ENCODE assay signal across 31 cellular contexts in the genomic region with DNA sequence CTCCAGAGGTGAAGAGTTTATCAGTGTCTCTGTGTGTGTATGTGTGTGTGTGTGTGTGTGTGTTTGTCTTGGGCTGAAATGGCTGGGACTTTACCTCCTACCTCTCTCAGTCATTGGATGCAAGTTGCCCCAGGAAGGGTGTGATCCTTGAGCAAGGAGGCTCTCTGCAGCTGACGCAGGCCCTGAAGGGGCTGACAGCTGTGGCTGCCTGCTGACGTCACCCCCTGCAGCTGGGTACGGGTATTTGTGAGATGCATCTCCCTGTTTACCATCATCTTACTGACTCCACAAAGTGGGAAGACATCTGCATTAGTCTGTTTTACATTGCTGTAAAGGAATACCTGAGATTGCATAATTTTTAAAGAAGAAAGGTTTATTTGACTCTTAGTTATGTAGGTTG.
"Had no signal": no experiment of that assay in that cellular context is flagged by ENCODE, and none has a peak within 500 bp of the region (broad histone marks: within the 10 kb centered on the region; RNA-seq: fewer than 3 reads in every experiment).

No MANE protein-coding gene starts in this region.

- H3K36me3 Mint-ChIP-seq: naive B cell; naive thymus-derived CD8-positive, alpha-beta T cell; natural killer cell treated with Interleukin-12 subunit alpha and Interleukin-12 subunit beta and Interleukin-15 and Interleukin-18, amount 100 ng/mL, for 72 hours; stimulated activated naive B cell treated with anti-CD40 and anti-IgM and Interleukin-4, amounts not matched to agents 10 μg/mL and 1 μg/mL and 100 μg/mL, for 72 hours; type B pancreatic cell had no signal

- H3K4me2 ChIP-seq: smooth muscle cell had no signal

- H3K9me3 Mint-ChIP-seq: nephron progenitor cell, neural crest cell, type B pancreatic cell had no signal

- H3K79me2 ChIP-seq: parathyroid adenoma had no signal

- H3K9ac ChIP-seq: parathyroid adenoma had no signal

- H3K4me3 ChIP-seq: ovary, psoas muscle, skin epidermis, smooth muscle cell, spleen, stomach, thoracic aorta, thyroid gland, tibial nerve, upper lobe of right lung, uterus had no signal

- H3K27me3 Mint-ChIP-seq: naive B cell; natural killer cell treated with Interleukin-12 subunit alpha and Interleukin-12 subunit beta and Interleukin-15 and Interleukin-18, amount 100 ng/mL, for 72 hours; stimulated activated naive B cell treated with anti-CD40 and anti-IgM and Interleukin-4, amounts not matched to agents 10 μg/mL and 1 μg/mL and 100 μg/mL, for 72 hours; stimulated activated naive CD8-positive, alpha-beta T cell treated with anti-CD3 and anti-CD28 coated beads, Interleukin-15, Interleukin-2, amounts not matched to agents 100 ng/mL and 50 ng/mL, for 24 hours; type B pancreatic cell had no signal

- H3K4me1 ChIP-seq: parathyroid adenoma, psoas muscle, spleen, stomach, thyroid gland, tibial nerve, upper lobe of right lung, uterus had no signal

- H3K9me3 ChIP-seq: neutrophil, ovary, psoas muscle, thoracic aorta, thyroid gland, tibial nerve, upper lobe of right lung, uterus had no signal

- H3K27ac Mint-ChIP-seq: naive B cell; naive thymus-derived CD8-positive, alpha-beta T cell; natural killer cell treated with Interleukin-12 subunit alpha and Interleukin-12 subunit beta and Interleukin-15 and Interleukin-18, amount 100 ng/mL, for 72 hours; nephron progenitor cell; progenitor cell of endocrine pancreas; stimulated activated naive B cell treated with anti-CD40 and anti-IgM and Interleukin-4, amounts not matched to agents 10 μg/mL and 1 μg/mL and 100 μg/mL, for 72 hours; stimulated activated naive CD8-positive, alpha-beta T cell treated with anti-CD3 and anti-CD28 coated beads, Interleukin-15, Interleukin-2, amounts not matched to agents 100 ng/mL and 50 ng/mL, for 24 hours; type B pancreatic cell had no signal

- H3K36me3 ChIP-seq: neutrophil, ovary, spleen, stomach, thoracic aorta, thyroid gland, tibial nerve, upper lobe of right lung, uterus had no signal

- H3K4me3 Mint-ChIP-seq: naive B cell; naive thymus-derived CD8-positive, alpha-beta T cell; natural killer cell treated with Interleukin-12 subunit alpha and Interleukin-12 subunit beta and Interleukin-15 and Interleukin-18, amount 100 ng/mL, for 72 hours; nephron progenitor cell; neural crest cell; stimulated activated naive B cell treated with anti-CD40 and anti-IgM and Interleukin-4, amounts not matched to agents 10 μg/mL and 1 μg/mL and 100 μg/mL, for 72 hours; stimulated activated naive CD8-positive, alpha-beta T cell treated with anti-CD3 and anti-CD28 coated beads, Interleukin-15, Interleukin-2, amounts not matched to agents 100 ng/mL and 50 ng/mL, for 24 hours; type B pancreatic cell had no signal

- H3K4me1 Mint-ChIP-seq: naive B cell; naive thymus-derived CD8-positive, alpha-beta T cell; neural crest cell; stimulated activated naive B cell treated with anti-CD40 and anti-IgM and Interleukin-4, amounts not matched to agents 10 μg/mL and 1 μg/mL and 100 μg/mL, for 72 hours had no signal

- H3K27me3 ChIP-seq: neutrophil, ovary, spleen, stomach, thyroid gland, tibial nerve, upper lobe of right lung, uterus had no signal

- H3K27ac ChIP-seq: neutrophil, ovary, parathyroid adenoma, psoas muscle, skin epidermis, spleen, stomach, thoracic aorta, thyroid gland, tibial nerve, upper lobe of right lung, uterus had no signal

- DNase-seq: naive B cell; naive thymus-derived CD8-positive, alpha-beta T cell; nephron progenitor cell; nucleus accumbens; ovary; posterior cingulate gyrus; psoas muscle; right cardiac atrium; spleen; stimulated activated CD4-positive, alpha-beta T cell treated with anti-CD3 and anti-CD28 coated beads, Interleukin-12 subunit alpha, Interleukin-12 subunit beta, amount 100 ng/mL, for 4 hours; stimulated activated CD4-positive, alpha-beta T cell treated with anti-CD3 and anti-CD28 coated beads, Interleukin-1b, Interleukin-23, amount 100 ng/mL, for 48 hours; stimulated activated CD4-positive, alpha-beta T cell treated with anti-CD3 and anti-CD28 coated beads, Interleukin-4, amount 100 ng/mL, for 1 hour; stimulated activated CD4-positive, alpha-beta T cell treated with anti-CD3 and anti-CD28 coated beads, Interleukin-4, amount 100 ng/mL, for 4 hours; stimulated activated CD8-positive, alpha-beta memory T cell treated with anti-CD3 and anti-CD28 coated beads, Interleukin-4, amount 100 ng/mL, for 48 hours; stimulated activated naive B cell treated with anti-CD40 and anti-IgM and Interleukin-4, amounts not matched to agents 10 μg/mL and 1 μg/mL and 100 μg/mL, for 72 hours; stimulated activated naive CD4-positive, alpha-beta T cell treated with Interleukin-2 at 50 U/mL for 16 hours; stomach; thyroid gland; upper lobe of right lung; uterus had no signal
